ENCODE assay signal across 1 cellular context in genomic region chr12:14211829-14212455, GRCh38.
TF ChIP-seq lines count a peak whose summit lies in the region.

No MANE protein-coding gene starts in this region.

TF ChIP-seq in GM23338, 12 proteins besides CTCF, POLR2A, EP300 and RAD21 (continued from another document):
- TF ChIP-seq ZNF462 (CRISPR knock-in tag; IDR thresholded peaks at IDR 0.05) (no peak), NANOG (IDR thresholded peaks at IDR 0.05; ENCODE audit: borderline replicate concordance) (no peak), ETS1 (IDR thresholded peaks at IDR 0.05) (no peak), ZNF331 (CRISPR knock-in tag; IDR thresholded peaks at IDR 0.05; ENCODE audit: low read depth) (no peak), STAT1 (IDR thresholded peaks at IDR 0.05; ENCODE audit: unreplicated experiment) (no peak), EZH2phosphoT487 (IDR thresholded peaks at IDR 0.05; ENCODE audit: unreplicated experiment) (no peak), ZNF114 (CRISPR knock-in tag; IDR thresholded peaks at IDR 0.05) (no peak)
